Comparison of ENCODE assay signal across 8 cellular contexts in the genomic region with DNA sequence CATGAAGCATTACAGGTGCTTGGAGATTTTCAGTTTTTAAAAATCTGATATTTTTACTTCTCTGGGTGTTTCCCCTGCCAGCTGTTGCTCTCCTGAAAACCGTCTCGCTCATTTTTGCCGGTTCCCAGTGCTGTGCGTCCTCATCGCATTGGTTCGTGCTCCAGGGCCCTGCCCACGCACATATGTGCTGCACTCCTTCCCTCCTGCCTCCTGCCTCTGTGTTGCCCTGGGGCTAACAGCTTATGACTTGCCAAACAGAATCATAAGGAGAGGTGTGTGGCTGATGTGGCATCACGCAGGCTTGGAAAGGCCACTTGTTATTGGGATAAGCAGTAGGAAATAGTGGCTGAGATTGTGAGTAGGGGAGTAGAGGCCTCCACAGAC. TPM values are rescaled to one million over a fixed set of nuclear protein-coding genes. Genes with fewer than 3 reads are reported as not detected.
DNase-seq lines count a peak whose midpoint lies in the region; ATAC-seq and TF ChIP-seq lines count a peak whose summit lies in the region.

No MANE protein-coding gene starts in this region.

- H3K9me3 ChIP-seq in ascending aorta: no peaks in the 10 kb centered on the region

- TF ChIP-seq CTCF in AG10803 (conservative IDR thresholded peaks at IDR 0.05; ENCODE audit: low read length): no peak
- no peak for TF ChIP-seq CTCF in HFF-Myc (IDR thresholded peaks at IDR 0.05; ENCODE audit: low read depth, low read length, missing control alignments)
- TF ChIP-seq CTCF in ascending aorta (IDR thresholded peaks at IDR 0.05): no peak

- DNase-seq in AG10803 (ENCODE audit: low read depth) (peak; percentile 83), HFF-Myc (ENCODE audit: extremely low read depth, low read depth) (peak; percentile 85), ascending aorta (ENCODE audit: low spot score in 2 of 2) (no peak), left kidney (ENCODE audit: low read depth, low spot score) (peak; percentile 72), LoVo (ENCODE audit: low spot score) (no peak)

- peaks cover 15 to 46% of the 10 kb centered on the region in 2 donors for H3K4me1 ChIP-seq in ascending aorta

- no peaks in the 10 kb centered on the region for H3K27me3 ChIP-seq in ascending aorta

- no peak for ATAC-seq in GM19467 (IDR thresholded peaks at IDR 0.05; ENCODE audit: unreplicated experiment)
- no peak for ATAC-seq in GM21619 (IDR thresholded peaks at IDR 0.05; ENCODE audit: unreplicated experiment)
- no peak for ATAC-seq in GM18861 (IDR thresholded peaks at IDR 0.05; ENCODE audit: unreplicated experiment)

- peak overlapping the region; percentile 95 to 97 for H3K27ac ChIP-seq in ascending aorta

- intact Hi-C loops in ascending aorta (cut with DNase I): no loop called here

- no peak overlapping the region for H3K4me3 ChIP-seq in AG10803 (ENCODE audit: low read length)
- peak overlapping the region; percentile 14; the same call in 1 of the 2 replicates for H3K4me3 ChIP-seq in HFF-Myc (replicated peaks; ENCODE audit: low read depth, low read length)
- peak overlapping the region in 1 of 2 donors; percentile 35 for H3K4me3 ChIP-seq in ascending aorta

- H3K36me3 ChIP-seq in ascending aorta: no peaks in the 10 kb centered on the region

RNA-seq across cellular contexts. Expression of gene SLC4A1AP, which starts 53.4 kb away (rescaled TPM):
- 26.8 TPM for total RNA-seq in ascending aorta

RNA-seq across cellular contexts. Expression of gene SUPT7L, which starts 53.6 kb away (rescaled TPM):
- 6.1 TPM for total RNA-seq in ascending aorta

RNA-seq across cellular contexts. Expression of gene MRPL33, which starts 54.5 kb away (rescaled TPM):
- total RNA-seq in ascending aorta: 3.4 TPM

Comparison
In these comparisons a context has a peak if more than half of its experiments do, and no peak if none do; other contexts are left out.
1. DNase-seq: peak in AG10803 (single experiment), HFF-Myc (single experiment) and left kidney (single experiment); none in ascending aorta (0 of 2) and LoVo (single experiment).